1 cellular context compared by ENCODE assay signal in the genomic region with DNA sequence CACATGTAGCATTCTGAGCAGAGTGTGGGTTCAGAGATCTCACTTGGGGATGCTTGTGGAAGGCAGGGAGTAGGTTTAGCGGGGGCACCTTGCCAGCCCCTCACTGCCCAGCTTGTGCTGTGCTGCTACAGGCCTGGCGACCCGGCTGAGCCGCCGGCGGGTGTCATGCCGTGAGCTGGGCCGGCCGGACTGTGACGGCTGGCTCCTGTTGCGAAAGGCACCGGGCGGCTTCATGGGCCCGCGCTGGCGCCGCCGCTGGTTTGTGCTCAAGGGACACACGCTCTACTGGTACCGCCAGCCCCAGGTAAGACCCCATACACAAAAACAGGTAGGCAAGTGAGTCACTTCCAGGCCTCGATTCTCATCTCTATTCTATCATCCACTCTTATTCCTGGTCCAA.
TF ChIP-seq lines count a peak whose summit lies in the region.

No MANE protein-coding gene starts in this region.

TF ChIP-seq in HepG2, 621 proteins besides CTCF, POLR2A, EP300 and RAD21:
- TF ChIP-seq, protein P1, sequence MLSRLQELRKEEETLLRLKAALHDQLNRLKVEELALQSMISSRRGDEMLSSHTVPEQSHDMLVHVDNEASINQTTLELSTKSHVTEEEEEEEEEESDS (CRISPR knock-in tag; IDR thresholded peaks at IDR 0.05; ENCODE audit: borderline replicate concordance), result no peak
- TF ChIP-seq, protein P2, sequence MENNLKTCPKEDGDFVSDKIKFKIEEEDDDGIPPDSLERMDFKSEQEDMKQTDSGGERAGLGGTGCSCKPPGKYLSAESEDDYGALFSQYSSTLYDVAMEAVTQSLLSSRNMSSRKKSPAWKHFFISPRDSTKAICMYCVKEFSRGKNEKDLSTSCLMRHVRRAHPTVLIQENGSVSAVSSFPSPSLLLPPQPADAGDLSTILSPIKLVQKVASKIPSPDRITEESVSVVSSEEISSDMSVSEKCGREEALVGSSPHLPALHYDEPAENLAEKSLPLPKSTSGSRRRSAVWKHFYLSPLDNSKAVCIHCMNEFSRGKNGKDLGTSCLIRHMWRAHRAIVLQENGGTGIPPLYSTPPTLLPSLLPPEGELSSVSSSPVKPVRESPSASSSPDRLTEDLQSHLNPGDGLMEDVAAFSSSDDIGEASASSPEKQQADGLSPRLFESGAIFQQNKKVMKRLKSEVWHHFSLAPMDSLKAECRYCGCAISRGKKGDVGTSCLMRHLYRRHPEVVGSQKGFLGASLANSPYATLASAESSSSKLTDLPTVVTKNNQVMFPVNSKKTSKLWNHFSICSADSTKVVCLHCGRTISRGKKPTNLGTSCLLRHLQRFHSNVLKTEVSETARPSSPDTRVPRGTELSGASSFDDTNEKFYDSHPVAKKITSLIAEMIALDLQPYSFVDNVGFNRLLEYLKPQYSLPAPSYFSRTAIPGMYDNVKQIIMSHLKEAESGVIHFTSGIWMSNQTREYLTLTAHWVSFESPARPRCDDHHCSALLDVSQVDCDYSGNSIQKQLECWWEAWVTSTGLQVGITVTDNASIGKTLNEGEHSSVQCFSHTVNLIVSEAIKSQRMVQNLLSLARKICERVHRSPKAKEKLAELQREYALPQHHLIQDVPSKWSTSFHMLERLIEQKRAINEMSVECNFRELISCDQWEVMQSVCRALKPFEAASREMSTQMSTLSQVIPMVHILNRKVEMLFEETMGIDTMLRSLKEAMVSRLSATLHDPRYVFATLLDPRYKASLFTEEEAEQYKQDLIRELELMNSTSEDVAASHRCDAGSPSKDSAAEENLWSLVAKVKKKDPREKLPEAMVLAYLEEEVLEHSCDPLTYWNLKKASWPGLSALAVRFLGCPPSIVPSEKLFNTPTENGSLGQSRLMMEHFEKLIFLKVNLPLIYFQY (CRISPR knock-in tag; IDR thresholded peaks at IDR 0.05; ENCODE audit: borderline replicate concordance), result 0 out of 2 replicates have a peak, but pooled peaks have one; percentile 24
- TF ChIP-seq CEBPG (CRISPR knock-in tag; IDR thresholded peaks at IDR 0.05) (0 out of 2 replicates have a peak, but pooled peaks have one; percentile 33), ZNF629 (CRISPR knock-in tag; conservative IDR thresholded peaks at IDR 0.05) (0 out of 2 replicates have a peak, but pooled peaks have one; percentile 29), ZNF670 (CRISPR knock-in tag; IDR thresholded peaks at IDR 0.05; ENCODE audit: borderline replicate concordance) (no peak), CEBPB (IDR thresholded peaks at IDR 0.05; ENCODE audit: borderline replicate concordance, low read depth, low read length) (peak; percentile 57; the same call in 1 of the 2 replicates), ZNF768 (CRISPR knock-in tag; IDR thresholded peaks at IDR 0.05) (peak; percentile 89)
